34 cellular contexts compared by ENCODE assay signal in genomic region chr10:95178266-95178665, GRCh38. TPM values are rescaled to one million over a fixed set of nuclear protein-coding genes. Genes with fewer than 3 reads are reported as not detected.
"Had no signal": no experiment of that assay in that cellular context is flagged by ENCODE, and none has a peak within 500 bp of the region (broad histone marks: within the 10 kb centered on the region; RNA-seq: fewer than 3 reads in every experiment).

No MANE protein-coding gene starts in this region.

- H3K36me3 ChIP-seq: gastrocnemius medialis, heart left ventricle, neural progenitor cell, prostate gland, right atrium auricular region, spleen, thoracic aorta, tibial nerve, upper lobe of left lung had no signal

- FAIRE-seq: colon, urothelium cell line had no signal

- H3K4me1 ChIP-seq: parathyroid adenoma, prostate gland, right atrium auricular region had no signal

- H3K4me2 ChIP-seq: neural progenitor cell had no signal

- H3K79me2 ChIP-seq: parathyroid adenoma had no signal

- H3K9me3 ChIP-seq: gastrocnemius medialis, mucosa of descending colon, prostate gland, right atrium auricular region, thoracic aorta had no signal

- H3K27ac ChIP-seq: epithelial cell of prostate, gastrocnemius medialis, heart left ventricle, neural progenitor cell, parathyroid adenoma, prostate gland, right atrium auricular region, skin epidermis, spleen, thoracic aorta, tibial nerve, upper lobe of left lung had no signal

- H3K27me3 ChIP-seq: gastrocnemius medialis, heart left ventricle, neural progenitor cell, right atrium auricular region, tibial nerve, upper lobe of left lung had no signal

- ATAC-seq: esophagus mucosa; gastrocnemius medialis; heart left ventricle; left cardiac atrium; left ventricle myocardium superior; mucosa of descending colon; natural killer cell treated with Interleukin-12 subunit alpha and Interleukin-12 subunit beta and Interleukin-15 and Interleukin-18, amount 100 ng/mL, for 72 hours; stimulated activated memory B cell treated with anti-CD40 and anti-IgM and Interleukin-4, amounts not matched to agents 10 μg/mL and 1 μg/mL and 100 μg/mL, for 72 hours; stimulated activated naive CD8-positive, alpha-beta T cell treated with anti-CD3 and anti-CD28 coated beads, Interleukin-15, Interleukin-2, amounts not matched to agents 100 U/mL and 50 U/mL, for 24 hours had no signal

- H3K4me3 ChIP-seq: gastrocnemius medialis, heart left ventricle, lung, mucosa of descending colon, neural progenitor cell, prostate gland, right atrium auricular region, skin epidermis, spleen, thoracic aorta, tibial nerve, upper lobe of left lung had no signal

- H2AFZ ChIP-seq: neural progenitor cell, parathyroid adenoma had no signal

- H3K9ac ChIP-seq: neural progenitor cell, parathyroid adenoma had no signal

- DNase-seq: effector CD8-positive, alpha-beta T cell; endodermal cell; foreskin fibroblast; gastrocnemius medialis; heart left ventricle; hippocampal formation; left cardiac atrium; left ventricle myocardium superior; mesenchymal stem cell; mucosa of descending colon; naive B cell; spleen; stimulated activated CD4-positive, alpha-beta T cell treated with anti-CD3 and anti-CD28 coated beads, Interleukin-4, amount 100 ng/mL, for 4 hours; stimulated activated naive CD8-positive, alpha-beta T cell treated with anti-CD3 and anti-CD28 coated beads, Interleukin-15, Interleukin-2, amounts not matched to agents 100 U/mL and 50 U/mL, for 24 hours; upper lobe of left lung had no signal

RNA-seq across cellular contexts. Expression of gene ACSM6, which starts 15.8 kb away (rescaled TPM):
- total RNA-seq: cerebellum; endodermal cell; esophagus mucosa; gastrocnemius medialis; glomerular endothelial cell; kidney epithelial cell; left cardiac atrium; left ventricle myocardium superior; lung; mesothelial cell of epicardium; mucosa of descending colon; natural killer cell treated with Interleukin-12 subunit alpha and Interleukin-12 subunit beta and Interleukin-15 and Interleukin-18, amount 100 ng/mL, for 72 hours; osteoblast; prostate gland; right atrium auricular region; spleen; thoracic aorta; tibial nerve; upper lobe of left lung had no signal
- polyA plus RNA-seq: heart left ventricle, lung, spleen had no signal
